Comparison of ENCODE assay signal across 19 cellular contexts in the genomic region with DNA sequence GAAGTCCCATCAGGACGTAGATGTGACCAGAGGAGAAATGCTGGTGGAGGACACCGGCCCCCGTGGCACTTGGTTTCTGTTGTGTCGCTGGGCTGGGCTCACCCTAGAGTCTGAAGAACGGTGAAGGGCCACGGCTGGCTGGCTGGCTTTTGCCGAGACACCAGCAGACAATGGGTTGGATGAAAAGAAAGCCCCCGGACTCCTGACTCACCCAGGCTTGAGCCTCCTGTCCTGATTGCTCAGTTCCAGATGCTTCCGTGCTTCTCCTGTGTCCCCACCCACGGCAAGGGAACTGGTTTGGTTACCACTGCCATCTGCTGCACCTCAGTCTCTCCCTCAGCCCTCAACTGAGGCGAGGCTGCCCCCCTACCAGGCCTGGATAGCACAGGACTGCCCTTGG. TPM values are rescaled to one million over a fixed set of nuclear protein-coding genes. Genes with fewer than 3 reads are reported as not detected.
DNase-seq lines count a peak whose midpoint lies in the region; ATAC-seq and TF ChIP-seq lines count a peak whose summit lies in the region.
"Had no signal": no experiment of that assay in that cellular context is flagged by ENCODE, and none has a peak within 500 bp of the region (broad histone marks: within the 10 kb centered on the region; RNA-seq: fewer than 3 reads in every experiment).

No MANE protein-coding gene starts in this region.

- H2BK15ac ChIP-seq in H9 (ENCODE audit: low read depth, low read length) = no peak overlapping the region

- no peak overlapping the region for H3K4me3 ChIP-seq in muscle layer of colon (ENCODE audit: low read depth in 1 of 2, low read length in 2 of 2)
- H3K4me3 ChIP-seq in stomach smooth muscle (ENCODE audit: low read length in 2 of 2) = no peak overlapping the region
- H3K4me3 ChIP-seq: PC-9 had no signal

- no peaks in the 10 kb centered on the region for H3K9me3 Mint-ChIP-seq in H9
- H3K9me3 Mint-ChIP-seq in progenitor cell of endocrine pancreas (ENCODE audit: low read depth) = no peaks in the 10 kb centered on the region
- H3K9me3 Mint-ChIP-seq: activated naive CD4-positive, alpha-beta T cell treated with anti-CD3 and anti-CD28 coated beads, Interleukin-2, amount 50 U/mL, for 24 hours; memory B cell had no signal

- H3K27ac Mint-ChIP-seq in H9 (no peak overlapping the region; a peak in 1 of 7 replicates), progenitor cell of endocrine pancreas (no peak overlapping the region)
- H3K27ac Mint-ChIP-seq: activated naive CD4-positive, alpha-beta T cell treated with anti-CD3 and anti-CD28 coated beads, Interleukin-2, amount 50 U/mL, for 24 hours; memory B cell had no signal

- H3T11ph ChIP-seq in H9 (ENCODE audit: low read length) = no peak overlapping the region

- H3K79me2 ChIP-seq in H9 (ENCODE audit: insufficient read depth, low read length) = no peaks in the 10 kb centered on the region

- H2BK20ac ChIP-seq in H9 (ENCODE audit: low read depth, low read length, poor library complexity, severe bottlenecking) = no peak overlapping the region

- H3K23me2 ChIP-seq in H9 (ENCODE audit: insufficient read length, low read depth, low read length, poor library complexity, severe bottlenecking) = no peaks in the 10 kb centered on the region

- H3K4ac ChIP-seq in H9 (ENCODE audit: low read depth, low read length) = no peak overlapping the region

- H3K4me1 Mint-ChIP-seq in H9 = peaks cover 18 to 31% of the 10 kb centered on the region in 2 experiments
- H3K4me1 Mint-ChIP-seq in progenitor cell of endocrine pancreas (ENCODE audit: low read depth) = peaks cover 6% of the 10 kb centered on the region

- H4K8ac ChIP-seq in H9 (replicated peaks; ENCODE audit: insufficient read length, low read depth, low read length) = no peak overlapping the region

- H3K9me3 ChIP-seq in H9 (ENCODE audit: control insufficient read depth, low read depth, low read length) (no peaks in the 10 kb centered on the region), muscle layer of colon (ENCODE audit: low read length) (no peaks in the 10 kb centered on the region), stomach smooth muscle (ENCODE audit: control insufficient read depth in 2 of 2, low read length in 2 of 2) (no peaks in the 10 kb centered on the region)

- H2BK12ac ChIP-seq in H9 (ENCODE audit: insufficient read length, low read depth, low read length) = no peak overlapping the region

- no peak overlapping the region for H3K9ac ChIP-seq in H9 (ENCODE audit: extremely low read depth, insufficient read length, low read length)
- H3K9ac ChIP-seq in muscle layer of colon (ENCODE audit: low read length) = no peak overlapping the region
- H3K9ac ChIP-seq in stomach smooth muscle (ENCODE audit: low read length in 2 of 2) = no peak overlapping the region

- H3K4me1 ChIP-seq in H9 (ENCODE audit: insufficient read depth, low read length) (peaks cover 3% of the 10 kb centered on the region; the same call in 1 of the 2 replicates), muscle layer of colon (ENCODE audit: insufficient read depth, low read length) (peaks cover 46% of the 10 kb centered on the region), stomach smooth muscle (ENCODE audit: control insufficient read depth, insufficient read depth, low read length) (peaks cover 47% of the 10 kb centered on the region)

- peak overlapping the region; percentile 67; the same call in 1 of the 2 replicates for H3K14ac ChIP-seq in H9 (ENCODE audit: insufficient read depth, low read length)

- no peaks in the 10 kb centered on the region for H3K79me1 ChIP-seq in H9 (ENCODE audit: insufficient read depth, low read depth, low read length, poor library complexity, severe bottlenecking)

- H3K36me3 ChIP-seq in muscle layer of colon (ENCODE audit: insufficient read depth, low read length) (no peaks in the 10 kb centered on the region), stomach smooth muscle (ENCODE audit: control insufficient read depth in 2 of 2, insufficient read depth in 2 of 2, low read length in 2 of 2) (no peaks in the 10 kb centered on the region)

- no peak overlapping the region for H2BK120ac ChIP-seq in H9 (ENCODE audit: low read depth, low read length, poor library complexity, severe bottlenecking)

- H3K4me3 Mint-ChIP-seq in H9 (no peak overlapping the region), progenitor cell of endocrine pancreas (ENCODE audit: low read depth) (no peak overlapping the region)
- H3K4me3 Mint-ChIP-seq: activated naive CD4-positive, alpha-beta T cell treated with anti-CD3 and anti-CD28 coated beads, Interleukin-2, amount 50 U/mL, for 24 hours; memory B cell had no signal

- H3K23ac ChIP-seq in H9 (ENCODE audit: insufficient read length, low read depth, low read length) = no peak overlapping the region

- no peaks in the 10 kb centered on the region for H3K27me3 ChIP-seq in H9 (ENCODE audit: insufficient read depth, low read length)
- H3K27me3 ChIP-seq in muscle layer of colon (ENCODE audit: control insufficient read depth in 1 of 2, insufficient read depth in 2 of 2, low read length in 2 of 2) = no peaks in the 10 kb centered on the region
- H3K27me3 ChIP-seq in stomach smooth muscle (ENCODE audit: control insufficient read depth in 1 of 2, insufficient read depth in 2 of 2, low read length in 2 of 2) = no peaks in the 10 kb centered on the region

- H3K18ac ChIP-seq in H9 (ENCODE audit: insufficient read length, low read depth, low read length) = no peak overlapping the region

- H3K4me2 ChIP-seq in H9 (ENCODE audit: insufficient read depth, insufficient read length, low read length) = no peak overlapping the region
- H3K4me2 ChIP-seq: PC-9 had no signal

- H4K91ac ChIP-seq in H9 (ENCODE audit: insufficient read length, low read depth, low read length) = no peak overlapping the region

- no peak overlapping the region for H3K27ac ChIP-seq in H9 (ENCODE audit: insufficient read length, low read depth, low read length)
- peak overlapping the region; percentile 81 for H3K27ac ChIP-seq in muscle layer of colon (ENCODE audit: low read depth, low read length)
- H3K27ac ChIP-seq in stomach smooth muscle (ENCODE audit: low read length) = peak overlapping the region; percentile 80
- H3K27ac ChIP-seq: HL-60, PC-9 had no signal

- H4K5ac ChIP-seq in H9 (ENCODE audit: insufficient read length, low read depth, low read length) = no peak overlapping the region

- no peak overlapping the region for H2BK5ac ChIP-seq in H9 (ENCODE audit: insufficient read length, low read length)

- TF ChIP-seq CTCF in H9 (conservative IDR thresholded peaks at IDR 0.05) = no peak
- no peak for TF ChIP-seq CTCF in progenitor cell of endocrine pancreas (IDR thresholded peaks at IDR 0.05; ENCODE audit: unreplicated experiment)

- H2AFZ ChIP-seq in H9 (ENCODE audit: low read length) = no peak overlapping the region
- H2AFZ ChIP-seq: PC-9 had no signal

- H3K36me3 Mint-ChIP-seq in H9 (ENCODE audit: insufficient read depth in 1 of 3, low read depth in 3 of 3) (no peaks in the 10 kb centered on the region), progenitor cell of endocrine pancreas (ENCODE audit: insufficient read depth) (no peaks in the 10 kb centered on the region)
- H3K36me3 Mint-ChIP-seq: activated naive CD4-positive, alpha-beta T cell treated with anti-CD3 and anti-CD28 coated beads, Interleukin-2, amount 50 U/mL, for 24 hours; memory B cell had no signal

- no CpG with 5 or more reads among the region's 11 CpGs for WGBS in H9 (ENCODE audit: extremely low coverage, insufficient read length, low lambda C conversion rate)

- no peak overlapping the region for H3K56ac ChIP-seq in H9 (ENCODE audit: insufficient read length, low read depth, low read length)

- no peaks in the 10 kb centered on the region for H4K20me1 ChIP-seq in H9 (ENCODE audit: control insufficient read depth, insufficient read depth, insufficient read length)

- H2AK5ac ChIP-seq in H9 (ENCODE audit: insufficient read length, low read length) = no peak overlapping the region

- peaks cover 6% of the 10 kb centered on the region for H3K27me3 Mint-ChIP-seq in H9 (ENCODE audit: low read depth)
- H3K27me3 Mint-ChIP-seq in progenitor cell of endocrine pancreas = peaks cover 3% of the 10 kb centered on the region
- H3K27me3 Mint-ChIP-seq: activated naive CD4-positive, alpha-beta T cell treated with anti-CD3 and anti-CD28 coated beads, Interleukin-2, amount 50 U/mL, for 24 hours; memory B cell had no signal

- DNase-seq in H9 (no peak), dermis blood vessel endothelial cell (peak; percentile 46), progenitor cell of endocrine pancreas (ENCODE audit: low spot score, unreplicated experiment) (no peak), SHP77 (lab: John Stamatoyannopoulos, UW) (no peak)
- DNase-seq: cerebellar nuclear complex, erythroblast, HCEC 1CT, NCI-H1930, NCI-H524 treated with DMSO at 0.1 percent for 48 hours, PC-9, T-helper 1 cell had no signal

- ATAC-seq in GM19397 (IDR thresholded peaks at IDR 0.05; ENCODE audit: unreplicated experiment) (no peak), HG03354 (IDR thresholded peaks at IDR 0.05; ENCODE audit: poor library complexity, severe bottlenecking, unreplicated experiment) (no peak)

RNA-seq across cellular contexts. Expression of gene ENDOU, which starts 10.4 kb away (rescaled TPM):
- total RNA-seq in H9 (2021) (not detected in 2 replicates), dermis blood vessel endothelial cell (0.05 TPM in 1 of 2 replicates, not detected in the other), progenitor cell of endocrine pancreas (not detected in 2 replicates)
- total RNA-seq: pulmonary artery endothelial cell had no signal

RNA-seq across cellular contexts. Expression of gene RAPGEF3, which starts 23.0 kb away (rescaled TPM):
- total RNA-seq in H9 (2021) = 5.6 and 7.4 TPM in 2 replicates
- total RNA-seq in dermis blood vessel endothelial cell = 52.0 and 106 TPM in 2 replicates
- 1.2 and 1.7 TPM in 2 replicates for total RNA-seq in progenitor cell of endocrine pancreas

RNA-seq across cellular contexts. Expression of gene RPAP3, which starts 29.8 kb away (rescaled TPM):
- 48.9 and 53.3 TPM in 2 replicates for total RNA-seq in H9 (2021)
- total RNA-seq in dermis blood vessel endothelial cell = 11.6 and 21.4 TPM in 2 replicates
- total RNA-seq in progenitor cell of endocrine pancreas = 36.4 and 39.8 TPM in 2 replicates

RNA-seq across cellular contexts. Expression of gene SLC48A1, which starts 37.4 kb away (rescaled TPM):
- total RNA-seq in H9 (2021) (10.6 TPM in 2 replicates), dermis blood vessel endothelial cell (19.2 and 22.1 TPM in 2 replicates), progenitor cell of endocrine pancreas (15.1 and 16.2 TPM in 2 replicates)
